ENCODE assay signal across 22 cellular contexts in the genomic region with DNA sequence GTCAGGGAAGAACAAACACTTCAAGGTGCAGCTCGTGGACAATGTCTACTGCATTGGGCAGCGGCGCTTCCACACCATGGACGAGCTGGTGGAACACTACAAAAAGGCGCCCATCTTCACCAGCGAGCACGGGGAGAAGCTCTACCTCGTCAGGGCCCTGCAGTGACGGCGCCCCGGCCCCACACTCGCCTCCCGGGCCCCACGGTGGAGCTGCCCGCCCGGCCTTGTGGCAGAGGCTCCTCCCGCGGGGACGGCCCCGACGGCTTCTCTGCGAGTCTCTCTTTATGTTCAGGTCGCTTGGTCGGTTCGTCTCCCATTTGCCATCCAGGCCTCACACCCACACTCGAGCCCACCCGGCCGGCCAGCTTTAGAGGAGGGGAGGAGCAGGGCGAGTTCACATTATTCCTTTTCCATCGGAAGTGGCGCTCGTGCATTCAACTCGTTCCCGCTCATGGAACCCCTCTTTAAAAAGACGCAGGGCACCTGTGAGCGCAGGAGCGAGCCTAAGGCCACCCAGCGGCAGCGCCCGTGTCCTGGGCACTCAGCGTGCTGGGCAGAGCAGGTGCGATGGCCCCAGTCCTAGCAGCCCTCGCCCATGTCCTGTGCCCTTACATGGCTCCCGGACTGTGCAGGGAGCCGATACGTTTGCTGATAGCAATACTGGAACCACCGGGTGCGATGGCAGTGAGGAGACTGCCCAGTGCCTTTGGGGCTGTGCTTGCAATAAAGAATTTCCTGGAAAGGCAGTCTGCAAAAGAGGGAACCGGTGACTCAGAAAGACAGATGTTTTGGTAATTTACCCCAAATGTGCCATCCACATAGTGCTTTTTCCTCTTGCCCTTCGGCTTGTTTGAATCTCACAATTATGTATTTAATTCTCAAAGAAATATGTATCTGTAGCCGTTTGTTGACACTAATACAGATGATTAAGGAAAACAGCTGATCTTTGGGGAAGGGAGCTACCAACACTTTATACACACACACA.
A peak's percentile ranks its signal among the peaks of the same experiment; 100 is the strongest.
DNase-seq lines count a peak whose midpoint lies in the region; ATAC-seq, FAIRE-seq and TF ChIP-seq lines count a peak whose summit lies in the region.
"Had no signal": no experiment of that assay in that cellular context is flagged by ENCODE, and none has a peak within 500 bp of the region (broad histone marks: within the 10 kb centered on the region; RNA-seq: fewer than 3 reads in every experiment).

No MANE protein-coding gene starts in this region.

- ATAC-seq in HepG2 (no peak), right lobe of liver (no peak), HCT116 (no peak), SK-N-SH treated with all-trans-retinoic acid at 6 μM for 48 hours (no peak), HG02678 (IDR thresholded peaks at IDR 0.05; ENCODE audit: unreplicated experiment) (no peak)
- peak; percentile 25 for ATAC-seq in stimulated activated naive CD8-positive, alpha-beta T cell treated with anti-CD3 and anti-CD28 coated beads, Interleukin-15, amount 100 ng/mL, for 72 hours

- peak overlapping the region in 1 of 2 donors; percentile 87 for H3K27ac Mint-ChIP-seq in stimulated activated naive CD8-positive, alpha-beta T cell treated with anti-CD3 and anti-CD28 coated beads, Interleukin-15, amount 100 ng/mL, for 72 hours
- H3K27ac Mint-ChIP-seq: activated B cell treated with CpG ODN at 0.5 μM for 24 hours; activated CD4-positive, alpha-beta memory T cell treated with anti-CD3 and anti-CD28 coated beads for 36 hours had no signal

- H3K9me3 Mint-ChIP-seq in stimulated activated naive CD8-positive, alpha-beta T cell treated with anti-CD3 and anti-CD28 coated beads, Interleukin-15, amount 100 ng/mL, for 72 hours = peaks cover 11 to 18% of the 10 kb centered on the region in 2 donors

- FAIRE-seq in HepG2 (lab: Jason Lieb, UNC) = no peak

- TF ChIP-seq EP300 in HepG2 (IDR thresholded peaks at IDR 0.05; ENCODE audit: low read depth in 2 of 2, low read length in 2 of 2) = no peak
- TF ChIP-seq EP300 in HepG2 (CRISPR knock-in tag; IDR thresholded peaks at IDR 0.05; ENCODE audit: borderline replicate concordance) = no peak

- H3K9me3 ChIP-seq in HepG2 (ENCODE audit: low read length) = peaks cover 8% of the 10 kb centered on the region; the same call in 1 of the 2 replicates
- H3K9me3 ChIP-seq in right lobe of liver = no peaks in the 10 kb centered on the region
- no peaks in the 10 kb centered on the region for H3K9me3 ChIP-seq in HCT116 (ENCODE audit: control insufficient read depth in 1 of 2, insufficient read depth in 1 of 2, low read depth in 1 of 2, low read length in 2 of 2)
- H3K9me3 ChIP-seq in WERI-Rb-1 (ENCODE audit: severe bottlenecking) = no peaks in the 10 kb centered on the region
- H3K9me3 ChIP-seq: uterus had no signal

- H3K9ac ChIP-seq in HepG2 (ENCODE audit: insufficient read depth, low read depth, low read length) = no peak overlapping the region
- no peak overlapping the region for H3K9ac ChIP-seq in HCT116 (ENCODE audit: low read length)

- H3K27me3 ChIP-seq in HepG2 (ENCODE audit: control insufficient read depth in 1 of 2, insufficient read depth in 2 of 2, low read length in 2 of 2) = no peaks in the 10 kb centered on the region
- H3K27me3 ChIP-seq in right lobe of liver = no peaks in the 10 kb centered on the region
- no peaks in the 10 kb centered on the region for H3K27me3 ChIP-seq in HCT116 (ENCODE audit: insufficient read depth, low read length)
- H3K27me3 ChIP-seq in WERI-Rb-1 (ENCODE audit: insufficient read depth, low read depth, severe bottlenecking) = no peaks in the 10 kb centered on the region
- H3K27me3 ChIP-seq: suprapubic skin, uterus had no signal

- H3K27ac ChIP-seq in HepG2 (ENCODE audit: extremely low read length, insufficient read depth, low read length) (no peak overlapping the region), right lobe of liver (no peak overlapping the region), HCT116 (ENCODE audit: low read depth, low read length) (no peak overlapping the region), coronary artery (no peak overlapping the region), WERI-Rb-1 (no peak overlapping the region)
- H3K27ac ChIP-seq: SK-N-MC, suprapubic skin, uterus had no signal

- 96% methylated on average over 51 of the region's 51 CpGs for WGBS in HepG2 (ENCODE audit: low lambda C conversion rate)
- WGBS in right lobe of liver (ENCODE audit: insufficient coverage, low coverage, low lambda C conversion rate, missing lambda C conversion rate) = 94% methylated on average over 23 of the region's 51 CpGs

- H3K4me3 Mint-ChIP-seq in stimulated activated naive CD8-positive, alpha-beta T cell treated with anti-CD3 and anti-CD28 coated beads, Interleukin-15, amount 100 ng/mL, for 72 hours = no peak overlapping the region
- H3K4me3 Mint-ChIP-seq: activated B cell treated with CpG ODN at 0.5 μM for 24 hours; activated CD4-positive, alpha-beta memory T cell treated with anti-CD3 and anti-CD28 coated beads for 36 hours; CD8-positive, alpha-beta memory T cell had no signal

- CTCF ChIA-PET in HepG2 (lab: Yijun Ruan, JAX; ENCODE audit: low intra/inter-chr PET ratio, low total read pairs) = no interaction called here
- CTCF ChIA-PET in HCT116 (lab: Charles Lee) = no interaction called here

- H3K27me3 Mint-ChIP-seq in stimulated activated naive CD8-positive, alpha-beta T cell treated with anti-CD3 and anti-CD28 coated beads, Interleukin-15, amount 100 ng/mL, for 72 hours = no peaks in the 10 kb centered on the region
- H3K27me3 Mint-ChIP-seq: activated B cell treated with CpG ODN at 0.5 μM for 24 hours; activated CD4-positive, alpha-beta memory T cell treated with anti-CD3 and anti-CD28 coated beads for 36 hours had no signal

- H3K9me2 ChIP-seq in HCT116 (ENCODE audit: insufficient read depth) = no peaks in the 10 kb centered on the region

- H4K20me1 ChIP-seq in HepG2 (ENCODE audit: insufficient read depth, low read length) (no peaks in the 10 kb centered on the region), HCT116 (ENCODE audit: insufficient read depth) (no peaks in the 10 kb centered on the region)

- BruUV-seq in HepG2 (replicated peaks; lab: Mats Ljungman, UMichigan) (TSS peak; percentile 31), HCT116 (replicated peaks; lab: Mats Ljungman, UMichigan) (TSS peak; percentile 17)

- no peak overlapping the region for H3K4me2 ChIP-seq in HepG2 (ENCODE audit: low read depth, low read length)
- no peak overlapping the region for H3K4me2 ChIP-seq in HCT116 (ENCODE audit: low read length)

- peaks cover 61% of the 10 kb centered on the region for H3K4me1 Mint-ChIP-seq in stimulated activated naive CD8-positive, alpha-beta T cell treated with anti-CD3 and anti-CD28 coated beads, Interleukin-15, amount 100 ng/mL, for 72 hours

- intact Hi-C loops in HepG2 (cut with micrococcal nuclease; ENCODE audit: unreplicated experiment) (no loop called here), right lobe of liver (cut with DNase I) (no loop called here), HCT116 (cut with micrococcal nuclease) (no loop called here)

- DNase-seq in HepG2 (ENCODE audit: low spot score) = no peak
- DNase-seq in right lobe of liver = no peak
- DNase-seq in HCT116 (ENCODE audit: low read depth, low spot score) = no peak
- peak; percentile 57 for DNase-seq in coronary artery (ENCODE audit: low spot score)
- no peak for DNase-seq in stimulated activated naive CD8-positive, alpha-beta T cell treated with anti-CD3 and anti-CD28 coated beads, Interleukin-15, amount 100 ng/mL, for 72 hours
- DNase-seq in WERI-Rb-1 = no peak
- DNase-seq: activated B cell treated with CpG ODN at 0.5 μM for 24 hours; activated CD4-positive, alpha-beta memory T cell treated with anti-CD3 and anti-CD28 coated beads for 36 hours; activated effector memory CD4-positive, alpha-beta T cell treated with anti-CD3 and anti-CD28 coated beads, Interleukin-2, amount 50 U/mL, for 16 hours; amygdala; CD8-positive, alpha-beta memory T cell; dermis blood vessel endothelial cell; DMS79 treated with DMSO at 0.1 percent for 48 hours; NCI-H1436 treated with DMSO at 0.1 percent for 48 hours; NCI-H524; NK-92 treated with Interleukin-12 subunit alpha and Interleukin-12 subunit beta, amount 100 ng/mL, for 24 hours; RPMI8226; uterus had no signal

- TF ChIP-seq POLR2A in HepG2 (IDR thresholded peaks at IDR 0.05; ENCODE audit: insufficient read depth in 1 of 2, low read depth in 2 of 2, low read length in 2 of 2) (no peak), right lobe of liver (IDR thresholded peaks at IDR 0.05) (no peak), HCT116 (IDR thresholded peaks at IDR 0.05; ENCODE audit: borderline replicate concordance, extremely low read depth, insufficient read depth, insufficient read length) (no peak)

- H3K36me3 ChIP-seq in HepG2 (replicated peaks in 1 of 2; ENCODE audit: control insufficient read depth in 1 of 2, insufficient read depth in 2 of 2, low read length in 2 of 2) (peaks cover 10 to 14% of the 10 kb centered on the region in 2 experiments), right lobe of liver (no peaks in the 10 kb centered on the region), HCT116 (ENCODE audit: control insufficient read depth in 1 of 2, insufficient read depth in 2 of 2, low read length in 2 of 2) (no peaks in the 10 kb centered on the region), WERI-Rb-1 (no peaks in the 10 kb centered on the region; the same call in none of the 2 replicates)
- H3K36me3 ChIP-seq: uterus had no signal

- POLR2A ChIA-PET in HepG2 (lab: Yijun Ruan, JAX) (no interaction called here), HCT116 (lab: Charles Lee) (interaction anchor here (1.1 kb wide), 1 partner anchor 30 kb away, joined by 3 read pairs; no protein-coding TSS in a partner anchor)

- RAD21 ChIA-PET in HCT116 (lab: Charles Lee; ENCODE audit: low non-redundant PET in 1 of 2, low total read pairs in 2 of 2, uncharacterized antibody in 2 of 2, unreplicated experiment in 2 of 2) = no interaction called here

- no peak overlapping the region for H2AFZ ChIP-seq in HepG2 (ENCODE audit: low read length)
- no peak overlapping the region for H2AFZ ChIP-seq in HCT116 (ENCODE audit: low read depth, low read length, poor library complexity, severe bottlenecking)

- H3K4me1 ChIP-seq in HepG2 (ENCODE audit: insufficient read depth, low read length) (peaks cover 8% of the 10 kb centered on the region), right lobe of liver (peaks cover 0 to 11% (median 4%) of the 10 kb centered on the region in 4 donors), HCT116 (ENCODE audit: control insufficient read depth in 1 of 2, insufficient read depth in 2 of 2, low read length in 2 of 2) (no peaks in the 10 kb centered on the region)
- H3K4me1 ChIP-seq: uterus had no signal

- TF ChIP-seq CTCF in HepG2 (CRISPR knock-in tag; IDR thresholded peaks at IDR 0.05) (no peak), right lobe of liver (IDR thresholded peaks at IDR 0.05) (no peak), HCT116 (IDR thresholded peaks at IDR 0.05 in 2 of 3, conservative IDR thresholded peaks at IDR 0.05 in 1 of 3; ENCODE audit: borderline replicate concordance in 1 of 3, insufficient read depth in 1 of 3, low read depth in 2 of 3, low read length in 2 of 3) (no peak), coronary artery (IDR thresholded peaks at IDR 0.05) (no peak), WERI-Rb-1 (IDR thresholded peaks at IDR 0.05; ENCODE audit: low read depth, low read length) (no peak)

- in situ Hi-C loops in HepG2 (cut with HindIII; ENCODE audit: extremely low pct_ligation_motif_present, low pct_unique_long_range_greater_than_20kb) = no loop called here

- no peak overlapping the region for H3K4me3 ChIP-seq in HepG2 (replicated peaks in 1 of 3; ENCODE audit: insufficient read depth in 1 of 3, low read depth in 2 of 3, low read length in 3 of 3)
- H3K4me3 ChIP-seq in right lobe of liver = no peak overlapping the region
- H3K4me3 ChIP-seq in HCT116 (replicated peaks in 1 of 2; ENCODE audit: low read depth in 1 of 2, low read length in 2 of 2) = no peak overlapping the region
- no peak overlapping the region for H3K4me3 ChIP-seq in coronary artery
- H3K4me3 ChIP-seq in WERI-Rb-1 (ENCODE audit: low read depth, low read length) = no peak overlapping the region
- H3K4me3 ChIP-seq: SK-N-MC, suprapubic skin, uterus had no signal

- TF ChIP-seq RAD21 in HepG2 (CRISPR knock-in tag; IDR thresholded peaks at IDR 0.05) (no peak), HCT116 (IDR thresholded peaks at IDR 0.05; ENCODE audit: low read depth) (no peak)

- H3K79me2 ChIP-seq in HepG2 (ENCODE audit: insufficient read depth, low read length) (no peaks in the 10 kb centered on the region), HCT116 (ENCODE audit: insufficient read depth, low read length) (no peaks in the 10 kb centered on the region; the same call in 1 of the 2 replicates)
